Comparison of ENCODE assay signal across 1 cellular context in the genomic region with DNA sequence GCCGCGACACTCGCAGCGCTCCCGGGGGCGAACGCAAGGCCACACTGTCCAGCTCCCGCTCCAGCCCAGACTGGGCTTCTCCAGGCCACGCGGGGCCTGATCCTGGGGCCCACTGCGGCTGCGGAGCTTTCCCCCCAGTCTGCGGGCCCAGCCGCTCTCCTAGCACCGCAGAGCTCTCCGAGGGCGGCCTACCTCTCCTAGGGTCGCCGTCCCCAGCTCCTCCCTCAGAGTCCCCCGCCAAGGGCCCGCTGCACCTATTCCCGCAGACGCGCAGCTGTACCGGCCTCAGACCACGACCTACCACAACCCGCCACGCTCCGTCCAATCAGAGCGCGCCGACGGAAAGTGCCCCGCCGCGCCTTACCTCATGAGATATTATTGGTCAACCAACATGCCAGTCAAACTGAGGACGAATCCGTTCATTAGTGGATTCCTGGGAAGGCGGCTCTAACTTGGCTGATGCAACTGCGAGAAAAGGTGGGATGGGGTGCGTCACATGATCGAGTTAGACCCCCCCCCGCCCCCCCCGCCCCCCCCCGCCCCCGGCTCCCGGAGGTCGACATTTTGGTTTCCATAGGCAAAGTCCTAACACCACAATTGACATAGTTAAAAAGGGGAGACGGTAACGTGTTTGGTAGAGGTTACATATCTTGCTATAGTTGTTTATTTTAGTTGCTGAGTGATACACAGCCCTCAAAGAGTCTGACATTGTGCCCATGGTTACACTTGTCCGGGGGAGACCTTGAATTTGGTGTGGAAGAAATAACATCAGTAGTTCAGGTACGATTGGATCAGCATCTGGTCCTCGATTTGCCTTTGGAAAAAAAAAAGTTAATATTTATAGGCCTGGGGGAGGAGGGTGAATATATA.
TF ChIP-seq lines count a peak whose summit lies in the region.

A gene (minus strand): TSS at position 278 of the 870 bp plus-strand sequence. CDS start 6,743 bp downstream, outside the sequence.

TF ChIP-seq in K562, 482 proteins besides CTCF, POLR2A, EP300 and RAD21 (continued from another document and continues in another):
- TF ChIP-seq ZNF282 (CRISPR knock-in tag; IDR thresholded peaks at IDR 0.05) = no peak
- TF ChIP-seq, protein P1, sequence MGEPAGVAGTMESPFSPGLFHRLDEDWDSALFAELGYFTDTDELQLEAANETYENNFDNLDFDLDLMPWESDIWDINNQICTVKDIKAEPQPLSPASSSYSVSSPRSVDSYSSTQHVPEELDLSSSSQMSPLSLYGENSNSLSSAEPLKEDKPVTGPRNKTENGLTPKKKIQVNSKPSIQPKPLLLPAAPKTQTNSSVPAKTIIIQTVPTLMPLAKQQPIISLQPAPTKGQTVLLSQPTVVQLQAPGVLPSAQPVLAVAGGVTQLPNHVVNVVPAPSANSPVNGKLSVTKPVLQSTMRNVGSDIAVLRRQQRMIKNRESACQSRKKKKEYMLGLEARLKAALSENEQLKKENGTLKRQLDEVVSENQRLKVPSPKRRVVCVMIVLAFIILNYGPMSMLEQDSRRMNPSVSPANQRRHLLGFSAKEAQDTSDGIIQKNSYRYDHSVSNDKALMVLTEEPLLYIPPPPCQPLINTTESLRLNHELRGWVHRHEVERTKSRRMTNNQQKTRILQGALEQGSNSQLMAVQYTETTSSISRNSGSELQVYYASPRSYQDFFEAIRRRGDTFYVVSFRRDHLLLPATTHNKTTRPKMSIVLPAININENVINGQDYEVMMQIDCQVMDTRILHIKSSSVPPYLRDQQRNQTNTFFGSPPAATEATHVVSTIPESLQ (CRISPR knock-in tag; IDR thresholded peaks at IDR 0.05) = no peak; the same call in 1 of the 2 replicates
- TF ChIP-seq SOX6 (IDR thresholded peaks at IDR 0.05) = peak; percentile 65
- peak; percentile 84; the same call in 1 of the 2 replicates for TF ChIP-seq MED1 (CRISPR knock-in tag; IDR thresholded peaks at IDR 0.05; ENCODE audit: borderline replicate concordance)
- TF ChIP-seq, protein P2, sequence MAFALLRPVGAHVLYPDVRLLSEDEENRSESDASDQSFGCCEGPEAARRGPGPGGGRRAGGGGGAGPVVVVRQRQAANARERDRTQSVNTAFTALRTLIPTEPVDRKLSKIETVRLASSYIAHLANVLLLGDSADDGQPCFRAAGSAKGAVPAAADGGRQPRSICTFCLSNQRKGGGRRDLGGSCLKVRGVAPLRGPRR (CRISPR knock-in tag; IDR thresholded peaks at IDR 0.05) = no peak
- no peak for TF ChIP-seq XRCC5 (IDR thresholded peaks at IDR 0.05; ENCODE audit: low read depth, low read length)
- TF ChIP-seq, protein P3, sequence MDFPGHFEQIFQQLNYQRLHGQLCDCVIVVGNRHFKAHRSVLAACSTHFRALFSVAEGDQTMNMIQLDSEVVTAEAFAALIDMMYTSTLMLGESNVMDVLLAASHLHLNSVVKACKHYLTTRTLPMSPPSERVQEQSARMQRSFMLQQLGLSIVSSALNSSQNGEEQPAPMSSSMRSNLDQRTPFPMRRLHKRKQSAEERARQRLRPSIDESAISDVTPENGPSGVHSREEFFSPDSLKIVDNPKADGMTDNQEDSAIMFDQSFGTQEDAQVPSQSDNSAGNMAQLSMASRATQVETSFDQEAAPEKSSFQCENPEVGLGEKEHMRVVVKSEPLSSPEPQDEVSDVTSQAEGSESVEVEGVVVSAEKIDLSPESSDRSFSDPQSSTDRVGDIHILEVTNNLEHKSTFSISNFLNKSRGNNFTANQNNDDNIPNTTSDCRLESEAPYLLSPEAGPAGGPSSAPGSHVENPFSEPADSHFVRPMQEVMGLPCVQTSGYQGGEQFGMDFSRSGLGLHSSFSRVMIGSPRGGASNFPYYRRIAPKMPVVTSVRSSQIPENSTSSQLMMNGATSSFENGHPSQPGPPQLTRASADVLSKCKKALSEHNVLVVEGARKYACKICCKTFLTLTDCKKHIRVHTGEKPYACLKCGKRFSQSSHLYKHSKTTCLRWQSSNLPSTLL (IDR thresholded peaks at IDR 0.05) = no peak
- TF ChIP-seq CC2D1A (IDR thresholded peaks at IDR 0.05) = no peak
- TF ChIP-seq, protein P4, sequence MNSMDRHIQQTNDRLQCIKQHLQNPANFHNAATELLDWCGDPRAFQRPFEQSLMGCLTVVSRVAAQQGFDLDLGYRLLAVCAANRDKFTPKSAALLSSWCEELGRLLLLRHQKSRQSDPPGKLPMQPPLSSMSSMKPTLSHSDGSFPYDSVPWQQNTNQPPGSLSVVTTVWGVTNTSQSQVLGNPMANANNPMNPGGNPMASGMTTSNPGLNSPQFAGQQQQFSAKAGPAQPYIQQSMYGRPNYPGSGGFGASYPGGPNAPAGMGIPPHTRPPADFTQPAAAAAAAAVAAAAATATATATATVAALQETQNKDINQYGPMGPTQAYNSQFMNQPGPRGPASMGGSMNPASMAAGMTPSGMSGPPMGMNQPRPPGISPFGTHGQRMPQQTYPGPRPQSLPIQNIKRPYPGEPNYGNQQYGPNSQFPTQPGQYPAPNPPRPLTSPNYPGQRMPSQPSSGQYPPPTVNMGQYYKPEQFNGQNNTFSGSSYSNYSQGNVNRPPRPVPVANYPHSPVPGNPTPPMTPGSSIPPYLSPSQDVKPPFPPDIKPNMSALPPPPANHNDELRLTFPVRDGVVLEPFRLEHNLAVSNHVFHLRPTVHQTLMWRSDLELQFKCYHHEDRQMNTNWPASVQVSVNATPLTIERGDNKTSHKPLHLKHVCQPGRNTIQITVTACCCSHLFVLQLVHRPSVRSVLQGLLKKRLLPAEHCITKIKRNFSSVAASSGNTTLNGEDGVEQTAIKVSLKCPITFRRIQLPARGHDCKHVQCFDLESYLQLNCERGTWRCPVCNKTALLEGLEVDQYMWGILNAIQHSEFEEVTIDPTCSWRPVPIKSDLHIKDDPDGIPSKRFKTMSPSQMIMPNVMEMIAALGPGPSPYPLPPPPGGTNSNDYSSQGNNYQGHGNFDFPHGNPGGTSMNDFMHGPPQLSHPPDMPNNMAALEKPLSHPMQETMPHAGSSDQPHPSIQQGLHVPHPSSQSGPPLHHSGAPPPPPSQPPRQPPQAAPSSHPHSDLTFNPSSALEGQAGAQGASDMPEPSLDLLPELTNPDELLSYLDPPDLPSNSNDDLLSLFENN (IDR thresholded peaks at IDR 0.05; ENCODE audit: low read depth in 2 of 2, low read length in 2 of 2) = peak in 1 of 2 experiments; percentile 67; a peak in 1 of 4 replicates
- TF ChIP-seq ZC3H11A (IDR thresholded peaks at IDR 0.05; ENCODE audit: low read depth, low read length) = no peak
- no peak for TF ChIP-seq MTA1 (IDR thresholded peaks at IDR 0.05; ENCODE audit: borderline replicate concordance)
- peak; percentile 77 for TF ChIP-seq ZNF41 (CRISPR knock-in tag; conservative IDR thresholded peaks at IDR 0.05)
- 0 out of 2 replicates have a peak, but pooled peaks have one; percentile 59 for TF ChIP-seq NR4A1 (CRISPR knock-in tag; IDR thresholded peaks at IDR 0.05)
- TF ChIP-seq NR4A1 (tag; IDR thresholded peaks at IDR 0.05) = peak; percentile 31; the same call in 1 of the 2 replicates
- peak; percentile 99 for TF ChIP-seq RBM22 (IDR thresholded peaks at IDR 0.05; ENCODE audit: low read depth, low read length, poor library complexity, severe bottlenecking)
- TF ChIP-seq STAT5B (CRISPR knock-in tag; IDR thresholded peaks at IDR 0.05) = no peak
- peak; percentile 69 for TF ChIP-seq BRD9 (IDR thresholded peaks at IDR 0.05; ENCODE audit: low read depth, partially characterized antibody)
- TF ChIP-seq OTX1 (CRISPR knock-in tag; IDR thresholded peaks at IDR 0.05) = peak; percentile 95
- TF ChIP-seq, protein P5, sequence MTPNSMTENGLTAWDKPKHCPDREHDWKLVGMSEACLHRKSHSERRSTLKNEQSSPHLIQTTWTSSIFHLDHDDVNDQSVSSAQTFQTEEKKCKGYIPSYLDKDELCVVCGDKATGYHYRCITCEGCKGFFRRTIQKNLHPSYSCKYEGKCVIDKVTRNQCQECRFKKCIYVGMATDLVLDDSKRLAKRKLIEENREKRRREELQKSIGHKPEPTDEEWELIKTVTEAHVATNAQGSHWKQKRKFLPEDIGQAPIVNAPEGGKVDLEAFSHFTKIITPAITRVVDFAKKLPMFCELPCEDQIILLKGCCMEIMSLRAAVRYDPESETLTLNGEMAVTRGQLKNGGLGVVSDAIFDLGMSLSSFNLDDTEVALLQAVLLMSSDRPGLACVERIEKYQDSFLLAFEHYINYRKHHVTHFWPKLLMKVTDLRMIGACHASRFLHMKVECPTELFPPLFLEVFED (CRISPR knock-in tag; conservative IDR thresholded peaks at IDR 0.05) = peak; percentile 95
- no peak for TF ChIP-seq NCOA4 (IDR thresholded peaks at IDR 0.05; ENCODE audit: partially characterized antibody)
- TF ChIP-seq PHF21A (IDR thresholded peaks at IDR 0.05; ENCODE audit: borderline replicate concordance, low read depth) = no peak
- peak; percentile 82 for TF ChIP-seq NFRKB (IDR thresholded peaks at IDR 0.05; ENCODE audit: low read depth)
- TF ChIP-seq ZNF274 (IDR thresholded peaks at IDR 0.05; ENCODE audit: borderline replicate concordance, low read depth, low read length) = no peak
- TF ChIP-seq CSDE1 (IDR thresholded peaks at IDR 0.05) = peak in 1 of 2 experiments; percentile 45; a peak in 1 of 4 replicates
- no peak for TF ChIP-seq ZNF146 (CRISPR knock-in tag; IDR thresholded peaks at IDR 0.05; ENCODE audit: unreplicated experiment)
- peak in 2 of 3 experiments; percentile 58 to 76 for TF ChIP-seq YY1 (IDR thresholded peaks at IDR 0.05; ENCODE audit: borderline replicate concordance in 1 of 3, control insufficient read depth in 1 of 3, extremely low read depth in 1 of 3, insufficient read depth in 3 of 3, insufficient read length in 1 of 3, insufficient replicate concordance in 2 of 3, low read depth in 1 of 3, low read length in 2 of 3)
- no peak for TF ChIP-seq SRSF1 (IDR thresholded peaks at IDR 0.05; ENCODE audit: low read depth, low read length)
- no peak for TF ChIP-seq NUFIP1 (IDR thresholded peaks at IDR 0.05; ENCODE audit: partially characterized antibody)
- TF ChIP-seq PML (IDR thresholded peaks at IDR 0.05; ENCODE audit: low read length) = peak; percentile 89
- TF ChIP-seq NFYB (IDR thresholded peaks at IDR 0.05; ENCODE audit: extremely low read depth, insufficient read length) = peak; percentile 94
- TF ChIP-seq, protein P6, sequence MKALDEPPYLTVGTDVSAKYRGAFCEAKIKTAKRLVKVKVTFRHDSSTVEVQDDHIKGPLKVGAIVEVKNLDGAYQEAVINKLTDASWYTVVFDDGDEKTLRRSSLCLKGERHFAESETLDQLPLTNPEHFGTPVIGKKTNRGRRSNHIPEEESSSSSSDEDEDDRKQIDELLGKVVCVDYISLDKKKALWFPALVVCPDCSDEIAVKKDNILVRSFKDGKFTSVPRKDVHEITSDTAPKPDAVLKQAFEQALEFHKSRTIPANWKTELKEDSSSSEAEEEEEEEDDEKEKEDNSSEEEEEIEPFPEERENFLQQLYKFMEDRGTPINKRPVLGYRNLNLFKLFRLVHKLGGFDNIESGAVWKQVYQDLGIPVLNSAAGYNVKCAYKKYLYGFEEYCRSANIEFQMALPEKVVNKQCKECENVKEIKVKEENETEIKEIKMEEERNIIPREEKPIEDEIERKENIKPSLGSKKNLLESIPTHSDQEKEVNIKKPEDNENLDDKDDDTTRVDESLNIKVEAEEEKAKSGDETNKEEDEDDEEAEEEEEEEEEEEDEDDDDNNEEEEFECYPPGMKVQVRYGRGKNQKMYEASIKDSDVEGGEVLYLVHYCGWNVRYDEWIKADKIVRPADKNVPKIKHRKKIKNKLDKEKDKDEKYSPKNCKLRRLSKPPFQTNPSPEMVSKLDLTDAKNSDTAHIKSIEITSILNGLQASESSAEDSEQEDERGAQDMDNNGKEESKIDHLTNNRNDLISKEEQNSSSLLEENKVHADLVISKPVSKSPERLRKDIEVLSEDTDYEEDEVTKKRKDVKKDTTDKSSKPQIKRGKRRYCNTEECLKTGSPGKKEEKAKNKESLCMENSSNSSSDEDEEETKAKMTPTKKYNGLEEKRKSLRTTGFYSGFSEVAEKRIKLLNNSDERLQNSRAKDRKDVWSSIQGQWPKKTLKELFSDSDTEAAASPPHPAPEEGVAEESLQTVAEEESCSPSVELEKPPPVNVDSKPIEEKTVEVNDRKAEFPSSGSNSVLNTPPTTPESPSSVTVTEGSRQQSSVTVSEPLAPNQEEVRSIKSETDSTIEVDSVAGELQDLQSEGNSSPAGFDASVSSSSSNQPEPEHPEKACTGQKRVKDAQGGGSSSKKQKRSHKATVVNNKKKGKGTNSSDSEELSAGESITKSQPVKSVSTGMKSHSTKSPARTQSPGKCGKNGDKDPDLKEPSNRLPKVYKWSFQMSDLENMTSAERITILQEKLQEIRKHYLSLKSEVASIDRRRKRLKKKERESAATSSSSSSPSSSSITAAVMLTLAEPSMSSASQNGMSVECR (CRISPR knock-in tag; IDR thresholded peaks at IDR 0.05) = peak; percentile 92
- TF ChIP-seq MAFK (IDR thresholded peaks at IDR 0.05; ENCODE audit: low read length) = no peak
- TF ChIP-seq FOXP1 (CRISPR knock-in tag; IDR thresholded peaks at IDR 0.05) = peak; percentile 73; the same call in 1 of the 2 replicates
- no peak for TF ChIP-seq SPI1 (IDR thresholded peaks at IDR 0.05; ENCODE audit: borderline replicate concordance, low read depth, low read length)
- TF ChIP-seq RCOR1 (IDR thresholded peaks at IDR 0.05; ENCODE audit: borderline replicate concordance in 1 of 2, low read depth in 2 of 2, low read length in 2 of 2) = no peak
- TF ChIP-seq, protein P7, sequence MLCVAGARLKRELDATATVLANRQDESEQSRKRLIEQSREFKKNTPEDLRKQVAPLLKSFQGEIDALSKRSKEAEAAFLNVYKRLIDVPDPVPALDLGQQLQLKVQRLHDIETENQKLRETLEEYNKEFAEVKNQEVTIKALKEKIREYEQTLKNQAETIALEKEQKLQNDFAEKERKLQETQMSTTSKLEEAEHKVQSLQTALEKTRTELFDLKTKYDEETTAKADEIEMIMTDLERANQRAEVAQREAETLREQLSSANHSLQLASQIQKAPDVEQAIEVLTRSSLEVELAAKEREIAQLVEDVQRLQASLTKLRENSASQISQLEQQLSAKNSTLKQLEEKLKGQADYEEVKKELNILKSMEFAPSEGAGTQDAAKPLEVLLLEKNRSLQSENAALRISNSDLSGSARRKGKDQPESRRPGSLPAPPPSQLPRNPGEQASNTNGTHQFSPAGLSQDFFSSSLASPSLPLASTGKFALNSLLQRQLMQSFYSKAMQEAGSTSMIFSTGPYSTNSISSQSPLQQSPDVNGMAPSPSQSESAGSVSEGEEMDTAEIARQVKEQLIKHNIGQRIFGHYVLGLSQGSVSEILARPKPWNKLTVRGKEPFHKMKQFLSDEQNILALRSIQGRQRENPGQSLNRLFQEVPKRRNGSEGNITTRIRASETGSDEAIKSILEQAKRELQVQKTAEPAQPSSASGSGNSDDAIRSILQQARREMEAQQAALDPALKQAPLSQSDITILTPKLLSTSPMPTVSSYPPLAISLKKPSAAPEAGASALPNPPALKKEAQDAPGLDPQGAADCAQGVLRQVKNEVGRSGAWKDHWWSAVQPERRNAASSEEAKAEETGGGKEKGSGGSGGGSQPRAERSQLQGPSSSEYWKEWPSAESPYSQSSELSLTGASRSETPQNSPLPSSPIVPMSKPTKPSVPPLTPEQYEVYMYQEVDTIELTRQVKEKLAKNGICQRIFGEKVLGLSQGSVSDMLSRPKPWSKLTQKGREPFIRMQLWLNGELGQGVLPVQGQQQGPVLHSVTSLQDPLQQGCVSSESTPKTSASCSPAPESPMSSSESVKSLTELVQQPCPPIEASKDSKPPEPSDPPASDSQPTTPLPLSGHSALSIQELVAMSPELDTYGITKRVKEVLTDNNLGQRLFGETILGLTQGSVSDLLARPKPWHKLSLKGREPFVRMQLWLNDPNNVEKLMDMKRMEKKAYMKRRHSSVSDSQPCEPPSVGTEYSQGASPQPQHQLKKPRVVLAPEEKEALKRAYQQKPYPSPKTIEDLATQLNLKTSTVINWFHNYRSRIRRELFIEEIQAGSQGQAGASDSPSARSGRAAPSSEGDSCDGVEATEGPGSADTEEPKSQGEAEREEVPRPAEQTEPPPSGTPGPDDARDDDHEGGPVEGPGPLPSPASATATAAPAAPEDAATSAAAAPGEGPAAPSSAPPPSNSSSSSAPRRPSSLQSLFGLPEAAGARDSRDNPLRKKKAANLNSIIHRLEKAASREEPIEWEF (CRISPR knock-in tag; IDR thresholded peaks at IDR 0.05) = no peak
- TF ChIP-seq HLTF (IDR thresholded peaks at IDR 0.05) = 0 out of 2 replicates have a peak, but pooled peaks have one; percentile 62
